ENCODE assay signal across 9 cellular contexts in the genomic region with DNA sequence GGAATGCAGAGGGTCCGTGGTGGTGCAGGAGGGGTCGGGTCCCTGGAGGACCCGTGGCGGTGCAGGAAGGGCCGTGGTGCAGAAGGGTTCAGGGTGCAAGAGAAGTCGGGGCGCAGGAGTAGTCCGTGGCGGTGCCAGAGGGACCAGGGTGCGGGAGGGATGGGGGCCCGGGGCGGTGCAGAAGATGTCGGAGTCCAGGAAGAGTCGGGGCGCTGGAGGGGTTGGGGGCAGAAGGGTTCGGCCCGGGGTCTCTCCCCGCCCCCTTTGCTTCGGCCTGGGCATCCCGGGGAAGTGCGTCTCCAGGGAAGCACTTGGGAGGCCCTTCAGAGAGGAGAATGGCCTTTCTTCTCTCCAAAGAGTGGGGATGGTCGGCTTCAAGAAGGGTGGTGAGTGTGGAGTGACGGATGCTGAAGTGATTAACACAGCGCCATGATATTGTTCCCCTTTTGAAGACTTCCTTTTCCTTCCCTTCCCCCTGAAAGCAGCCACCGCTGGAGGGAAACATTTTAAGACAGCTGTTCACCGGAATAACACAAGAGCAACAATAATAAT. TPM values are rescaled to one million over a fixed set of nuclear protein-coding genes. Genes with fewer than 3 reads are reported as not detected.
DNase-seq lines count a peak whose midpoint lies in the region; ATAC-seq and TF ChIP-seq lines count a peak whose summit lies in the region.
"Had no signal": no experiment of that assay in that cellular context is flagged by ENCODE, and none has a peak within 500 bp of the region (broad histone marks: within the 10 kb centered on the region; RNA-seq: fewer than 3 reads in every experiment).

No MANE protein-coding gene starts in this region.

- CTCF ChIA-PET in activated naive CD4-positive, alpha-beta T cell treated with anti-CD3 and anti-CD28 coated beads, Interleukin-2, amount 10 ng/mL, durations not matched to agents 7 days and 5 days (lab: Charles Lee), result interaction anchor here (0.9 to 1.0 kb wide), 2 partner anchors 17 to 23 kb away, joined by 3 read pairs; no protein-coding TSS in a partner anchor

- ATAC-seq in GM18870 (IDR thresholded peaks at IDR 0.05; ENCODE audit: unreplicated experiment), result no peak

- H3K4me1 Mint-ChIP-seq in activated naive CD4-positive, alpha-beta T cell treated with anti-CD3 and anti-CD28 coated beads, Interleukin-2, amount 10 ng/mL, durations not matched to agents 7 days and 5 days, result peaks cover 88% of the 10 kb centered on the region
- peaks cover 51% of the 10 kb centered on the region for H3K4me1 Mint-ChIP-seq in type B pancreatic cell (ENCODE audit: unreplicated experiment)

- intact Hi-C loops in lower leg skin (cut with DNase I; ENCODE audit: low total_unique reads), result no loop called here

- no peak for DNase-seq in activated naive CD4-positive, alpha-beta T cell treated with anti-CD3 and anti-CD28 coated beads, Interleukin-2, amount 10 ng/mL, durations not matched to agents 7 days and 5 days
- DNase-seq in activated naive CD4-positive, alpha-beta T cell (lab: John Stamatoyannopoulos, UW), result no peak
- DNase-seq in NAMALWA (ENCODE audit: low spot score) (peak; percentile 58), cardiac fibroblast (ENCODE audit: low read depth in 2 of 2) (peak in 1 of 2 donors; percentile 31), lower leg skin (ENCODE audit: low spot score in 2 of 2) (no peak), type B pancreatic cell (ENCODE audit: extremely low spot score, unreplicated experiment) (no peak)
- no peak for DNase-seq in stimulated activated naive CD4-positive, alpha-beta T cell treated with Interleukin-2 at 50 U/mL for 16 hours (lab: John Stamatoyannopoulos, UW)

- TF ChIP-seq POLR2A in lower leg skin (IDR thresholded peaks at IDR 0.05), result no peak

- H3K27me3 Mint-ChIP-seq in activated naive CD4-positive, alpha-beta T cell treated with anti-CD3 and anti-CD28 coated beads, Interleukin-2, amount 10 ng/mL, durations not matched to agents 7 days and 5 days, result no peaks in the 10 kb centered on the region
- no peaks in the 10 kb centered on the region for H3K27me3 Mint-ChIP-seq in type B pancreatic cell

- TF ChIP-seq CTCF in cardiac fibroblast (IDR thresholded peaks at IDR 0.05; ENCODE audit: low read depth, low read length) (no peak), lower leg skin (IDR thresholded peaks at IDR 0.05) (no peak), type B pancreatic cell (conservative IDR thresholded peaks at IDR 0.05) (no peak)

- 1 to 2% methylated on average over 26 of the region's 26 CpGs for WGBS in lower leg skin, 2 donors

- peak overlapping the region; percentile 96 for H3K4me3 Mint-ChIP-seq in activated naive CD4-positive, alpha-beta T cell treated with anti-CD3 and anti-CD28 coated beads, Interleukin-2, amount 10 ng/mL, durations not matched to agents 7 days and 5 days
- H3K4me3 Mint-ChIP-seq in type B pancreatic cell, result peak overlapping the region; percentile 93

- no peaks in the 10 kb centered on the region for H3K9me3 Mint-ChIP-seq in activated naive CD4-positive, alpha-beta T cell treated with anti-CD3 and anti-CD28 coated beads, Interleukin-2, amount 10 ng/mL, durations not matched to agents 7 days and 5 days
- no peaks in the 10 kb centered on the region for H3K9me3 Mint-ChIP-seq in type B pancreatic cell

- H3K27ac Mint-ChIP-seq in activated naive CD4-positive, alpha-beta T cell treated with anti-CD3 and anti-CD28 coated beads, Interleukin-2, amount 10 ng/mL, durations not matched to agents 7 days and 5 days, result peak overlapping the region; percentile 91
- peak overlapping the region; percentile 68 for H3K27ac Mint-ChIP-seq in type B pancreatic cell

- peak overlapping the region; percentile 78 to 99 for H3K4me3 ChIP-seq in cardiac fibroblast (replicated peaks in 1 of 2; ENCODE audit: low read depth in 2 of 2, low read length in 2 of 2)
- H3K4me3 ChIP-seq in lower leg skin (ENCODE audit: low read depth, poor library complexity, severe bottlenecking), result peak overlapping the region; percentile 96

- H3K36me3 Mint-ChIP-seq in activated naive CD4-positive, alpha-beta T cell treated with anti-CD3 and anti-CD28 coated beads, Interleukin-2, amount 10 ng/mL, durations not matched to agents 7 days and 5 days, result peaks cover 66% of the 10 kb centered on the region
- H3K36me3 Mint-ChIP-seq in type B pancreatic cell, result peaks cover 14% of the 10 kb centered on the region

RNA-seq across cellular contexts. Expression of gene WDR37, which starts 1.0 kb away (rescaled TPM):
- total RNA-seq in lower leg skin, result 10 to 100 TPM in 2 of 4 donors, 1 to 10 TPM in 2; 9.4 to 18.9 (median 11.9) TPM
- total RNA-seq in type B pancreatic cell (ENCODE audit: low replicate concordance), result 16.2 and 17.6 TPM in 2 replicates

RNA-seq across cellular contexts. Expression of gene IDI1, which starts 8.3 kb away (rescaled TPM):
- total RNA-seq in lower leg skin (10 to 100 TPM; 24.8 to 51.7 (median 37.7) TPM), type B pancreatic cell (ENCODE audit: low replicate concordance) (45.2 and 54.1 TPM in 2 replicates)

RNA-seq across cellular contexts. Expression of gene IDI2, which starts 31.5 kb away (rescaled TPM):
- total RNA-seq in lower leg skin (not detected), type B pancreatic cell (ENCODE audit: low replicate concordance) (not detected in 2 replicates)
- total RNA-seq: renal cortical epithelial cell had no signal
